Comparison of ENCODE assay signal across 2 cellular contexts in the genomic region with DNA sequence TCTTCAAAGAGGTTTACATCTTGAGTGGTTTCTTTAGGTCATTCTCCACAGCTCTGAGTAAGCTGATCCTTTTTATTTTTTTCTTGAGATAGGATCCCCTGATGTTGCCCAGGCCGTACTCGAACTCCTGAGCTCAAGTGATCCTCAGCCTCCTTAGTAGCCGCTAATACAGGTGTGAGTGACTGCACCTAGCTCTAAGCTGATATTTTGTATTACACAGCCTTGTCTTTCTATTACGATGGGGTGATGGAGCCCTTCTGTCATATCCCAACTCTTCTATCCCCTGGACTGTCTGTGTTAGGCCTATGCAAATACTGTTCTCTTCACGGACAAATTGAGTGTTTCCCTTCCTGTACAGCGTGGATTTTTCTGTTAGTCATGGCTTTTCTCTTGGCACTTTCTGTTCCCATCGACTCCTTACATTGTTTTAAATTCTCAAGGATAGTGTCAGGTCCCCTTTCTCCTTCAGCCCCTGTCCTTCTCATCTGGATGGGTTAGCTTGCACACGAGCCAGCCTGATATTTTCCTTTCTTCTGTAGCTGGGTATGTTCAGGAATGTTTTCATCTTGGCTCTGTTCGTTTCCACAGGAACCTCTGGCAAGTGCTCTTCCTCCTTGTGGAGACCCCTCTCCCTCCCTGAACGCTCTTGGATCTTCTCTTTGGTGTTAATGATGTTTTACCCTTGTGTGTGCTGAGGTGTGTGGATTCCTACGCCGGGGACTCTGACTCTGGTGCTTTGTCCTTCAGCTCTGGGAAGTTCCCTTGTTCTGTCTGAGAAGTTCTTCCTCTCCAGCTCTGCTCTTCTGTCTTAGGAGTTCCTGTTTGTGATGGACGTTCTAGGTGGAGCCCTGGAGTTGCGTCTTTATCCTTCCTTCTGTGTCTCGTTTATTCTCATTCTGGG.
TF ChIP-seq lines count a peak whose summit lies in the region.

No MANE protein-coding gene starts in this region.

TF ChIP-seq in IMR-90, 13 proteins besides CTCF, POLR2A, EP300 and RAD21:
- TF ChIP-seq RCOR1 (IDR thresholded peaks at IDR 0.05; ENCODE audit: insufficient replicate concordance, low read length) (no peak), BHLHE40 (IDR thresholded peaks at IDR 0.05; ENCODE audit: low read depth, low read length) (no peak), USF2 (IDR thresholded peaks at IDR 0.05; ENCODE audit: low read depth, low read length) (no peak), RFX5 (IDR thresholded peaks at IDR 0.05; ENCODE audit: low read depth, low read length) (no peak), FOS (IDR thresholded peaks at IDR 0.05; ENCODE audit: low read depth, low read length) (no peak), NFE2L2 (IDR thresholded peaks at IDR 0.05; ENCODE audit: low read depth, low read length) (no peak), CEBPB (IDR thresholded peaks at IDR 0.05; ENCODE audit: low read depth, low read length) (no peak)

TF ChIP-seq in K562, 482 proteins besides CTCF, POLR2A, EP300 and RAD21:
- 0 out of 2 replicates have a peak, but pooled peaks have one; percentile 7 for TF ChIP-seq SPI1 (IDR thresholded peaks at IDR 0.05; ENCODE audit: borderline replicate concordance, low read depth, low read length)
- TF ChIP-seq DACH1 (IDR thresholded peaks at IDR 0.05; ENCODE audit: partially characterized antibody), result no peak
